In the genomic region with DNA sequence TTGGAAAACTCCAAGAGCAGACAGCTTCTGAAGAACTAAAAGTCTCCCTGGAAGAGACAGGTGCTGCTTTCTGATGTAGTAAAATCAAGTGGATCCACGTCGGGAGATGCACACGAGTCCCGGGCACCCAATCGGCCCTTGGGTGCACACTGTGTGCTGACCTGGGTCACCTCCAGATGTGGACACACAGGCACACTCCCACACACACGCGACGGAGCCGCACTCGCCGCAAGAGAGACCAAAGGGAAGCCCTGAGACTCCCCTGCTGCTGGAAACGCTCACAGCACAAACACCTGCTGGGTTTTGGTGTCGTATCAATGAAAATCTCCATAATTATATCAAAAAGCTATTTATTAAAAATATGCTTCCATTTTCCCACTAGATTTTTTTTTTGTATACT, we compare ENCODE assay signal across 15 cellular contexts.
A peak's percentile ranks its signal among the peaks of the same experiment; 100 is the strongest.
DNase-seq lines count a peak whose midpoint lies in the region; ATAC-seq and TF ChIP-seq lines count a peak whose summit lies in the region.
"Had no signal": no experiment of that assay in that cellular context is flagged by ENCODE, and none has a peak within 500 bp of the region (broad histone marks: within the 10 kb centered on the region; RNA-seq: fewer than 3 reads in every experiment).

No MANE protein-coding gene starts in this region.

- no peaks in the 10 kb centered on the region for H3K27me3 Mint-ChIP-seq in activated CD4-positive, alpha-beta T cell treated with anti-CD3 and anti-CD28 coated beads for 36 hours
- H3K27me3 Mint-ChIP-seq in glutamatergic neuron (ENCODE audit: unreplicated experiment), result peaks cover 18% of the 10 kb centered on the region

- in situ Hi-C loops in Panc1 (cut with HindIII; ENCODE audit: low pct_unique_long_range_greater_than_20kb, low sequenced_read_pairs) (no loop called here), gastrocnemius medialis (cut with MboI; ENCODE audit: low sequenced_read_pairs in 4 of 4) (no loop called here)

- H3K4me1 Mint-ChIP-seq in activated CD4-positive, alpha-beta T cell treated with anti-CD3 and anti-CD28 coated beads for 36 hours, result peaks cover 60% of the 10 kb centered on the region
- H3K4me1 Mint-ChIP-seq in glutamatergic neuron (ENCODE audit: low read depth, unreplicated experiment), result peaks cover 56% of the 10 kb centered on the region

- POLR2A ChIA-PET in activated CD4-positive, alpha-beta T cell treated with anti-CD3 and anti-CD28 coated beads for 36 hours (lab: Charles Lee), result no interaction called here
- POLR2A ChIA-PET in Panc1 (lab: Charles Lee), result no interaction called here

- H3K27me3 ChIP-seq in Panc1 (ENCODE audit: control insufficient read depth, insufficient read depth, low read length), result no peaks in the 10 kb centered on the region
- H3K27me3 ChIP-seq in gastrocnemius medialis, result no peaks in the 10 kb centered on the region

- H3K36me3 Mint-ChIP-seq in activated CD4-positive, alpha-beta T cell treated with anti-CD3 and anti-CD28 coated beads for 36 hours (ENCODE audit: low read depth), result peaks cover 18% of the 10 kb centered on the region
- H3K36me3 Mint-ChIP-seq in glutamatergic neuron (ENCODE audit: unreplicated experiment), result no peaks in the 10 kb centered on the region

- no TSS peak for BruUV-seq in Panc1 (replicated peaks; lab: Mats Ljungman, UMichigan)

- TF ChIP-seq POLR2A in gastrocnemius medialis (IDR thresholded peaks at IDR 0.05), result no peak

- H3K27ac Mint-ChIP-seq in activated CD4-positive, alpha-beta T cell treated with anti-CD3 and anti-CD28 coated beads for 36 hours, result peak overlapping the region; percentile 31
- no peak overlapping the region for H3K27ac Mint-ChIP-seq in glutamatergic neuron (ENCODE audit: unreplicated experiment)

- no peak overlapping the region for H3K4me3 Mint-ChIP-seq in activated CD4-positive, alpha-beta T cell treated with anti-CD3 and anti-CD28 coated beads for 36 hours
- H3K4me3 Mint-ChIP-seq in glutamatergic neuron (ENCODE audit: unreplicated experiment), result peak overlapping the region; percentile 30

- H3K36me3 ChIP-seq in Panc1 (ENCODE audit: control insufficient read depth, insufficient read depth, low read length) (no peaks in the 10 kb centered on the region), gastrocnemius medialis (no peaks in the 10 kb centered on the region)

- H3K4me1 ChIP-seq in Panc1 (ENCODE audit: control insufficient read depth, insufficient read depth, low read length) (peaks cover 25% of the 10 kb centered on the region), gastrocnemius medialis (peaks cover 50 to 59% of the 10 kb centered on the region in 2 donors)

- H3K27ac ChIP-seq in Panc1 (ENCODE audit: low read length) (peak overlapping the region; percentile 23; the same call in 1 of the 2 replicates), gastrocnemius medialis (peak overlapping the region; percentile 54 to 74 (median 69))

- DNase-seq in activated CD4-positive, alpha-beta T cell treated with anti-CD3 and anti-CD28 coated beads for 36 hours, result no peak
- no peak for DNase-seq in activated CD4-positive, alpha-beta T cell treated with anti-CD3 and anti-CD28 coated beads, Interleukin-2, amount 50 U/mL, for 1 hour
- no peak for DNase-seq in Panc1 (ENCODE audit: low read depth, low spot score)
- no peak for DNase-seq in glutamatergic neuron
- DNase-seq in gastrocnemius medialis, result no peak
- no peak for DNase-seq in T1000 (lab: John Stamatoyannopoulos, UW)
- no peak for DNase-seq in posterior vena cava (ENCODE audit: low spot score)
- no peak for DNase-seq in NCI-H748 treated with DMSO at 0.1 percent for 48 hours (lab: John Stamatoyannopoulos, UW)
- DNase-seq: GF-D8, GOT3, Karpas-422, MM.1S, NCI-H1105, NCI-H1694 treated with DMSO at 0.1 percent for 48 hours, SHP77 treated with DMSO at 0.1 percent for 48 hours had no signal

- H3K4me3 ChIP-seq in Panc1 (ENCODE audit: low read depth in 2 of 2, low read length in 2 of 2) (no peak overlapping the region), gastrocnemius medialis (no peak overlapping the region)

- TF ChIP-seq CTCF in Panc1 (IDR thresholded peaks at IDR 0.05) (no peak), glutamatergic neuron (IDR thresholded peaks at IDR 0.05; ENCODE audit: partially characterized antibody, unreplicated experiment) (no peak), gastrocnemius medialis (IDR thresholded peaks at IDR 0.05 in 4 of 5, conservative IDR thresholded peaks at IDR 0.05 in 1 of 5) (no peak)

- CTCF ChIA-PET in activated CD4-positive, alpha-beta T cell treated with anti-CD3 and anti-CD28 coated beads for 36 hours (lab: Charles Lee), result interaction anchor here (1.0 kb wide), 1 partner anchor 65 kb away, joined by 3 read pairs; no protein-coding TSS in a partner anchor
- CTCF ChIA-PET in Panc1 (lab: Charles Lee), result interaction anchor here (0.6 kb wide), 1 partner anchor 86 kb away, joined by 4 read pairs; no protein-coding TSS in a partner anchor

- no peaks in the 10 kb centered on the region for H3K9me3 ChIP-seq in Panc1 (ENCODE audit: control insufficient read depth, insufficient read depth, low read depth, low read length)
- H3K9me3 ChIP-seq in gastrocnemius medialis, result no peaks in the 10 kb centered on the region

- H3K9me3 Mint-ChIP-seq in activated CD4-positive, alpha-beta T cell treated with anti-CD3 and anti-CD28 coated beads for 36 hours (ENCODE audit: low read depth), result no peaks in the 10 kb centered on the region
- H3K9me3 Mint-ChIP-seq in glutamatergic neuron (ENCODE audit: unreplicated experiment), result peaks cover 22% of the 10 kb centered on the region

- no peak for ATAC-seq in activated CD4-positive, alpha-beta T cell treated with anti-CD3 and anti-CD28 coated beads for 36 hours
- no peak for ATAC-seq in Panc1
- ATAC-seq in gastrocnemius medialis, result no peak

- intact Hi-C loops in activated CD4-positive, alpha-beta T cell treated with anti-CD3 and anti-CD28 coated beads for 36 hours (cut with DNase I, micrococcal nuclease), result no loop called here
- intact Hi-C loops in Panc1 (cut with micrococcal nuclease; ENCODE audit: unreplicated experiment) (no loop called here), gastrocnemius medialis (cut with DNase I; ENCODE audit: low total_unique reads) (loop anchor here (5.0 kb wide), 1 partner anchor 44 kb away; no protein-coding TSS in a partner anchor), posterior vena cava (cut with DNase I) (no loop called here)
